Comparison of ENCODE assay signal across 32 cellular contexts in genomic region chr5:135326296-135327240, GRCh38.
A peak's percentile ranks its signal among the peaks of the same experiment; 100 is the strongest.
DNase-seq lines count a peak whose midpoint lies in the region; ATAC-seq and TF ChIP-seq lines count a peak whose summit lies in the region.
"Had no signal": no experiment of that assay in that cellular context is flagged by ENCODE, and none has a peak within 500 bp of the region (broad histone marks: within the 10 kb centered on the region; RNA-seq: fewer than 3 reads in every experiment).

No MANE protein-coding gene starts in this region.

- no peak overlapping the region for H2BK15ac ChIP-seq in H9 (ENCODE audit: low read depth, low read length)

- H3K23ac ChIP-seq in H9 (ENCODE audit: insufficient read length, low read depth, low read length) (no peak overlapping the region), trophoblast cell (ENCODE audit: low read length) (no peak overlapping the region)

- H4K8ac ChIP-seq in H9 (replicated peaks; ENCODE audit: insufficient read length, low read depth, low read length) (no peak overlapping the region), trophoblast cell (ENCODE audit: low read depth, low read length) (no peak overlapping the region)

- H3K18ac ChIP-seq in H9 (ENCODE audit: insufficient read length, low read depth, low read length) (no peak overlapping the region), trophoblast cell (ENCODE audit: low read length) (no peak overlapping the region)

- no peak for TF ChIP-seq CTCF in H9 (conservative IDR thresholded peaks at IDR 0.05)
- TF ChIP-seq CTCF in esophagus squamous epithelium (IDR thresholded peaks at IDR 0.05) = no peak

- no peak for DNase-seq in activated CD4-positive, alpha-beta T cell treated with anti-CD3 and anti-CD28 coated beads, Interleukin-2, amount 10 ng/mL, durations not matched to agents 7 days and 5 days
- no peak for DNase-seq in activated CD4-positive, alpha-beta T cell treated with anti-CD3 and anti-CD28 coated beads, Interleukin-2, amount 10 ng/mL, durations not matched to agents 24 days and 14 days
- DNase-seq in H9 (peak; percentile 56), esophagus squamous epithelium (lab: John Stamatoyannopoulos, UW) (no peak), trophoblast cell (no peak), NCI-H2107 (lab: John Stamatoyannopoulos, UW) (no peak)
- DNase-seq in stimulated activated naive CD8-positive, alpha-beta T cell treated with anti-CD3 and anti-CD28 coated beads, Interleukin-15, Interleukin-2, amounts not matched to agents 100 U/mL and 50 U/mL, for 24 hours = no peak
- DNase-seq: activated CD4-positive, alpha-beta T cell treated with anti-CD3 and anti-CD28 coated beads, Interleukin-2, amount 50 U/mL, for 4 hours; activated CD4-positive, CD25-positive, alpha-beta regulatory T cell; Calu3; DMS79; GF-D8; GOT3; hippocampal formation; Karpas-422; mesenchymal stem cell; NCI-H2029; NCI-H2227 treated with DMSO at 0.1 percent for 48 hours; NCI-H526 treated with DMSO at 0.1 percent for 48 hours; NK-92 treated with Interleukin-12 subunit alpha and Interleukin-12 subunit beta, amount 100 ng/mL, for 24 hours; stimulated activated CD4-positive, alpha-beta T cell treated with anti-CD3 and anti-CD28 coated beads, Interleukin-4, amount 100 ng/mL, for 4 hours; substantia nigra had no signal

- H3K27me3 Mint-ChIP-seq in activated CD4-positive, alpha-beta T cell treated with anti-CD3 and anti-CD28 coated beads, Interleukin-2, amount 10 ng/mL, durations not matched to agents 7 days and 5 days = no peaks in the 10 kb centered on the region
- H3K27me3 Mint-ChIP-seq in activated CD4-positive, alpha-beta T cell treated with anti-CD3 and anti-CD28 coated beads, Interleukin-2, amount 10 ng/mL, durations not matched to agents 24 days and 14 days = no peaks in the 10 kb centered on the region
- H3K27me3 Mint-ChIP-seq in H9 (ENCODE audit: low read depth) = peaks cover 24% of the 10 kb centered on the region

- no peaks in the 10 kb centered on the region for H3K9me3 Mint-ChIP-seq in activated CD4-positive, alpha-beta T cell treated with anti-CD3 and anti-CD28 coated beads, Interleukin-2, amount 10 ng/mL, durations not matched to agents 7 days and 5 days
- no peaks in the 10 kb centered on the region for H3K9me3 Mint-ChIP-seq in activated CD4-positive, alpha-beta T cell treated with anti-CD3 and anti-CD28 coated beads, Interleukin-2, amount 10 ng/mL, durations not matched to agents 24 days and 14 days
- H3K9me3 Mint-ChIP-seq in H9 = no peaks in the 10 kb centered on the region
- H3K9me3 Mint-ChIP-seq: activated naive CD4-positive, alpha-beta T cell treated with anti-CD3 and anti-CD28 coated beads, Interleukin-2, amount 50 U/mL, for 72 hours had no signal

- POLR2A ChIA-PET in activated CD4-positive, alpha-beta T cell treated with anti-CD3 and anti-CD28 coated beads, Interleukin-2, amount 10 ng/mL, durations not matched to agents 7 days and 5 days (lab: Charles Lee) = no interaction called here

- no peak overlapping the region for H2BK5ac ChIP-seq in H9 (ENCODE audit: insufficient read length, low read length)
- H2BK5ac ChIP-seq in trophoblast cell (ENCODE audit: low read depth, low read length, poor library complexity) = no peak overlapping the region

- H3K4me2 ChIP-seq in H9 (ENCODE audit: insufficient read depth, insufficient read length, low read length) = no peak overlapping the region
- H3K4me2 ChIP-seq in trophoblast cell (ENCODE audit: low read length) = no peak overlapping the region

- no peak overlapping the region for H2BK20ac ChIP-seq in H9 (ENCODE audit: low read depth, low read length, poor library complexity, severe bottlenecking)

- H2AFZ ChIP-seq in H9 (ENCODE audit: low read length) = no peak overlapping the region
- H2AFZ ChIP-seq in trophoblast cell (ENCODE audit: insufficient read depth, low read length, poor library complexity) = no peak overlapping the region

- H3K4me3 Mint-ChIP-seq in activated CD4-positive, alpha-beta T cell treated with anti-CD3 and anti-CD28 coated beads, Interleukin-2, amount 10 ng/mL, durations not matched to agents 7 days and 5 days = no peak overlapping the region
- no peak overlapping the region for H3K4me3 Mint-ChIP-seq in activated CD4-positive, alpha-beta T cell treated with anti-CD3 and anti-CD28 coated beads, Interleukin-2, amount 10 ng/mL, durations not matched to agents 24 days and 14 days
- no peak overlapping the region for H3K4me3 Mint-ChIP-seq in H9
- H3K4me3 Mint-ChIP-seq: CD14-positive monocyte had no signal

- H3K79me1 ChIP-seq in H9 (ENCODE audit: insufficient read depth, low read depth, low read length, poor library complexity, severe bottlenecking) (no peaks in the 10 kb centered on the region), trophoblast cell (ENCODE audit: low read length) (no peaks in the 10 kb centered on the region)

- H4K12ac ChIP-seq in trophoblast cell (ENCODE audit: low read depth, low read length) = no peak overlapping the region

- no peak overlapping the region for H2BK120ac ChIP-seq in H9 (ENCODE audit: low read depth, low read length, poor library complexity, severe bottlenecking)
- no peak overlapping the region for H2BK120ac ChIP-seq in trophoblast cell (ENCODE audit: insufficient read depth, low read length, poor library complexity)

- H3K36me3 Mint-ChIP-seq in activated CD4-positive, alpha-beta T cell treated with anti-CD3 and anti-CD28 coated beads, Interleukin-2, amount 10 ng/mL, durations not matched to agents 7 days and 5 days (ENCODE audit: low read depth) = peaks cover 12% of the 10 kb centered on the region
- peaks cover 13% of the 10 kb centered on the region for H3K36me3 Mint-ChIP-seq in activated CD4-positive, alpha-beta T cell treated with anti-CD3 and anti-CD28 coated beads, Interleukin-2, amount 10 ng/mL, durations not matched to agents 24 days and 14 days (ENCODE audit: low read depth)
- peaks cover 0 to 4% (median 0%) of the 10 kb centered on the region in 3 experiments; a peak in 1 of 7 replicates for H3K36me3 Mint-ChIP-seq in H9 (ENCODE audit: insufficient read depth in 1 of 3, low read depth in 3 of 3)
- H3K36me3 Mint-ChIP-seq: activated naive CD4-positive, alpha-beta T cell treated with anti-CD3 and anti-CD28 coated beads, Interleukin-2, amount 50 U/mL, for 72 hours had no signal

- whole genome bisulfite sequencing in H9 (ENCODE audit: extremely low coverage, insufficient read length, low lambda C conversion rate) = no CpG with 5 or more reads among the region's 46 CpGs
- 90 to 93% methylated on average over 5 to 13 of the region's 46 CpGs for WGBS in esophagus squamous epithelium, 2 donors
- WGBS in trophoblast cell (ENCODE audit: extremely low coverage, insufficient coverage, insufficient read length) = no CpG with 5 or more reads among the region's 46 CpGs

- no peak for TF ChIP-seq POLR2A in esophagus squamous epithelium (IDR thresholded peaks at IDR 0.05)

- no peak overlapping the region for H3K9ac ChIP-seq in H9 (ENCODE audit: extremely low read depth, insufficient read length, low read length)
- H3K9ac ChIP-seq in trophoblast cell (ENCODE audit: low read length) = no peak overlapping the region

- H3K4me1 ChIP-seq in H9 (ENCODE audit: insufficient read depth, low read length) = no peaks in the 10 kb centered on the region
- H3K4me1 ChIP-seq in esophagus squamous epithelium = peaks cover 20 to 77% (median 22%) of the 10 kb centered on the region in 3 donors
- peaks cover 11 to 12% of the 10 kb centered on the region in 2 experiments for H3K4me1 ChIP-seq in trophoblast cell (ENCODE audit: control insufficient read depth in 1 of 2, insufficient read depth in 2 of 2, low read length in 2 of 2)
- H3K4me1 ChIP-seq: left lung, upper lobe of left lung had no signal

- peak overlapping the region; percentile 69 for H3K27ac Mint-ChIP-seq in activated CD4-positive, alpha-beta T cell treated with anti-CD3 and anti-CD28 coated beads, Interleukin-2, amount 10 ng/mL, durations not matched to agents 7 days and 5 days
- H3K27ac Mint-ChIP-seq in activated CD4-positive, alpha-beta T cell treated with anti-CD3 and anti-CD28 coated beads, Interleukin-2, amount 10 ng/mL, durations not matched to agents 24 days and 14 days = no peak overlapping the region
- no peak overlapping the region for H3K27ac Mint-ChIP-seq in H9
- H3K27ac Mint-ChIP-seq: progenitor cell of endocrine pancreas had no signal

- H4K5ac ChIP-seq in H9 (ENCODE audit: insufficient read length, low read depth, low read length) = no peak overlapping the region

- CTCF ChIA-PET in activated CD4-positive, alpha-beta T cell treated with anti-CD3 and anti-CD28 coated beads, Interleukin-2, amount 10 ng/mL, durations not matched to agents 7 days and 5 days (lab: Charles Lee) = interaction anchor here (0.7 to 2.2 kb wide), 2 partner anchors 13 to 15 kb away, joined by 3 to 4 read pairs; no protein-coding TSS in a partner anchor

- H2AK5ac ChIP-seq in H9 (ENCODE audit: insufficient read length, low read length) = no peak overlapping the region
- H2AK5ac ChIP-seq in trophoblast cell (ENCODE audit: low read length) = no peak overlapping the region

- H3K27me3 ChIP-seq in H9 (ENCODE audit: insufficient read depth, low read length) (no peaks in the 10 kb centered on the region), esophagus squamous epithelium (no peaks in the 10 kb centered on the region), trophoblast cell (ENCODE audit: insufficient read depth, low read length) (no peaks in the 10 kb centered on the region)
- H3K27me3 ChIP-seq: left lung, neutrophil, upper lobe of left lung had no signal

- no peak overlapping the region for H3K56ac ChIP-seq in H9 (ENCODE audit: insufficient read length, low read depth, low read length)

- peaks cover 0 to 8% (median 0%) of the 10 kb centered on the region in 3 donors for H3K36me3 ChIP-seq in esophagus squamous epithelium
- H3K36me3 ChIP-seq in trophoblast cell (ENCODE audit: control insufficient read depth in 1 of 2, insufficient read depth in 2 of 2, low read length in 2 of 2) = peaks cover 5 to 6% of the 10 kb centered on the region in 2 experiments

- H4K91ac ChIP-seq in H9 (ENCODE audit: insufficient read length, low read depth, low read length) = no peak overlapping the region
- H4K91ac ChIP-seq in trophoblast cell (ENCODE audit: low read depth, low read length) = peak overlapping the region; percentile 8

- H4K20me1 ChIP-seq in H9 (ENCODE audit: control insufficient read depth, insufficient read depth, insufficient read length) = no peaks in the 10 kb centered on the region

- H2BK12ac ChIP-seq in H9 (ENCODE audit: insufficient read length, low read depth, low read length) (no peak overlapping the region), trophoblast cell (ENCODE audit: low read length) (no peak overlapping the region)

- H3T11ph ChIP-seq in H9 (ENCODE audit: low read length) = no peak overlapping the region

- H3K4me3 ChIP-seq in esophagus squamous epithelium = no peak overlapping the region
- no peak overlapping the region for H3K4me3 ChIP-seq in trophoblast cell (ENCODE audit: low read depth, low read length)
- H3K4me3 ChIP-seq: left lung, SK-N-MC, upper lobe of left lung had no signal

- peaks cover 46% of the 10 kb centered on the region for H3K4me1 Mint-ChIP-seq in activated CD4-positive, alpha-beta T cell treated with anti-CD3 and anti-CD28 coated beads, Interleukin-2, amount 10 ng/mL, durations not matched to agents 7 days and 5 days
- H3K4me1 Mint-ChIP-seq in activated CD4-positive, alpha-beta T cell treated with anti-CD3 and anti-CD28 coated beads, Interleukin-2, amount 10 ng/mL, durations not matched to agents 24 days and 14 days = peaks cover 26% of the 10 kb centered on the region
- peaks cover 0 to 5% of the 10 kb centered on the region in 2 experiments; a peak in 1 of 4 replicates for H3K4me1 Mint-ChIP-seq in H9
- H3K4me1 Mint-ChIP-seq: CD14-positive monocyte had no signal

- H3K79me2 ChIP-seq in H9 (ENCODE audit: insufficient read depth, low read length) (no peaks in the 10 kb centered on the region), trophoblast cell (ENCODE audit: control insufficient read depth, insufficient read depth, low read length, poor library complexity) (no peaks in the 10 kb centered on the region)

- H3K4ac ChIP-seq in H9 (ENCODE audit: low read depth, low read length) (no peak overlapping the region), trophoblast cell (ENCODE audit: low read depth, low read length) (no peak overlapping the region)

- H3K9me3 ChIP-seq in H9 (ENCODE audit: control insufficient read depth, low read depth, low read length) (no peaks in the 10 kb centered on the region), esophagus squamous epithelium (no peaks in the 10 kb centered on the region), trophoblast cell (ENCODE audit: insufficient read depth, low read depth, low read length) (no peaks in the 10 kb centered on the region)
- H3K9me3 ChIP-seq: left lung, neutrophil, upper lobe of left lung had no signal

- H3K27ac ChIP-seq in H9 (ENCODE audit: insufficient read length, low read depth, low read length) (no peak overlapping the region), esophagus squamous epithelium (peak overlapping the region in 3 of 4 donors; percentile 40 to 81 (median 79)), trophoblast cell (ENCODE audit: low read depth, low read length) (no peak overlapping the region)
- H3K27ac ChIP-seq: 22Rv1, HL-60, left lung, neutrophil, SK-N-MC, upper lobe of left lung had no signal

- no peak for ATAC-seq in stimulated activated naive CD8-positive, alpha-beta T cell treated with anti-CD3 and anti-CD28 coated beads, Interleukin-15, Interleukin-2, amounts not matched to agents 100 U/mL and 50 U/mL, for 24 hours
- ATAC-seq in GM19455 (IDR thresholded peaks at IDR 0.05; ENCODE audit: unreplicated experiment) = no peak
- ATAC-seq: left lung had no signal

- H3K14ac ChIP-seq in H9 (ENCODE audit: insufficient read depth, low read length) (no peak overlapping the region), trophoblast cell (ENCODE audit: low read length) (no peak overlapping the region)

- H3K23me2 ChIP-seq in H9 (ENCODE audit: insufficient read length, low read depth, low read length, poor library complexity, severe bottlenecking) = no peaks in the 10 kb centered on the region

- intact Hi-C loops in activated CD4-positive, alpha-beta T cell treated with anti-CD3 and anti-CD28 coated beads, Interleukin-2, amount 10 ng/mL, durations not matched to agents 24 days and 14 days (cut with micrococcal nuclease) = no loop called here
- intact Hi-C loops in esophagus squamous epithelium (cut with DNase I) = loop anchor here (10.0 kb wide), 1 partner anchor 112 kb away; no protein-coding TSS in a partner anchor

Comparison
In these comparisons a context has a peak if more than half of its experiments do, and no peak if none do; other contexts are left out.
1. H3K27ac ChIP-seq: peak in esophagus squamous epithelium (3 of 4); none in H9 (single experiment) and trophoblast cell (single experiment).